Comparison of ENCODE assay signal across 8 cellular contexts in genomic region chr9:127877566-127877998, GRCh38. TPM values are rescaled to one million over a fixed set of nuclear protein-coding genes. Genes with fewer than 3 reads are reported as not detected.
DNase-seq lines count a peak whose midpoint lies in the region; ATAC-seq and TF ChIP-seq lines count a peak whose summit lies in the region.

Gene AK1, minus strand, starts transcription at chr9:127877675. Its CDS starts 3,058 bp downstream, at chr9:127874617.

- H3K9ac ChIP-seq in liver (ENCODE audit: low read depth in 1 of 2, low read length in 2 of 2): peak within 1 kb of the TSS; percentile 31 to 46

- peak within 1 kb of the TSS in 1 of 2 donors; percentile 42 for H3K27ac Mint-ChIP-seq in stimulated activated naive CD8-positive, alpha-beta T cell treated with anti-CD3 and anti-CD28 coated beads, Interleukin-15, amount 100 ng/mL, for 72 hours

- peak within 1 kb of the TSS; percentile 32 to 73 (median 71) for H3K4me3 ChIP-seq in liver (ENCODE audit: low read depth in 1 of 3, low read length in 3 of 3)

- H3K27me3 ChIP-seq in liver (ENCODE audit: control insufficient read depth in 4 of 4, insufficient read depth in 4 of 4, low read length in 3 of 4): no peaks in the 10 kb centered on the region

- TF ChIP-seq CTCF in liver (IDR thresholded peaks at IDR 0.05; ENCODE audit: low read depth, low read length, missing input control): no peak

- ATAC-seq in stimulated activated naive CD8-positive, alpha-beta T cell treated with anti-CD3 and anti-CD28 coated beads, Interleukin-15, amount 100 ng/mL, for 72 hours: peak; percentile 31
- ATAC-seq in HG03378 (IDR thresholded peaks at IDR 0.05; ENCODE audit: unreplicated experiment): no peak

- H3K9me3 Mint-ChIP-seq in stimulated activated naive CD8-positive, alpha-beta T cell treated with anti-CD3 and anti-CD28 coated beads, Interleukin-15, amount 100 ng/mL, for 72 hours: no peaks in the 10 kb centered on the region

- TF ChIP-seq RAD21 in liver (IDR thresholded peaks at IDR 0.05): no peak

- H3K4me3 Mint-ChIP-seq in stimulated activated naive CD8-positive, alpha-beta T cell treated with anti-CD3 and anti-CD28 coated beads, Interleukin-15, amount 100 ng/mL, for 72 hours: peak within 1 kb of the TSS; percentile 49 to 65

- peak within 1 kb of the TSS; percentile 25 to 35 for H3K27ac ChIP-seq in liver (ENCODE audit: low read depth in 1 of 2, low read length in 2 of 2)

- DNase-seq in A172 (ENCODE audit: low spot score): no peak
- peak; percentile 49 for DNase-seq in HCEC 1CT
- peak; percentile 66 for DNase-seq in RPMI7951 (ENCODE audit: low read depth)
- peak; percentile 84 for DNase-seq in ecto neural progenitor cell (ENCODE audit: low spot score)
- no peak for DNase-seq in stimulated activated naive CD8-positive, alpha-beta T cell treated with anti-CD3 and anti-CD28 coated beads, Interleukin-15, amount 100 ng/mL, for 72 hours
- DNase-seq in SIG-M5 treated with dmso at 0.1 percent for 504 hours (lab: John Stamatoyannopoulos, UW; ENCODE audit: unreplicated experiment): no peak

- H3K36me3 ChIP-seq in liver (ENCODE audit: control insufficient read depth in 4 of 4, insufficient read depth in 3 of 4, low read depth in 1 of 4, low read length in 3 of 4): peaks cover 0 to 2% (median 0%) of the 10 kb centered on the region in 4 donors

- H3K4me1 ChIP-seq in liver (ENCODE audit: control insufficient read depth in 4 of 4, insufficient read depth in 4 of 4, low read length in 3 of 4): peaks cover 10 to 37% (median 24%) of the 10 kb centered on the region in 4 donors

- WGBS in liver: 2% methylated on average over 44 of the region's 44 CpGs

- peaks cover 24% of the 10 kb centered on the region for H3K4me1 Mint-ChIP-seq in stimulated activated naive CD8-positive, alpha-beta T cell treated with anti-CD3 and anti-CD28 coated beads, Interleukin-15, amount 100 ng/mL, for 72 hours

- H3K27me3 Mint-ChIP-seq in stimulated activated naive CD8-positive, alpha-beta T cell treated with anti-CD3 and anti-CD28 coated beads, Interleukin-15, amount 100 ng/mL, for 72 hours: peaks cover 19% of the 10 kb centered on the region

- H3K9me3 ChIP-seq in liver (ENCODE audit: control insufficient read depth in 4 of 4, low read length in 3 of 4): no peaks in the 10 kb centered on the region

TF ChIP-seq in liver, 16 proteins besides CTCF, POLR2A, EP300 and RAD21:
- TF ChIP-seq YY1 (IDR thresholded peaks at IDR 0.05) (no peak), SP1 (IDR thresholded peaks at IDR 0.05) (no peak)

RNA-seq across cellular contexts. Expression of gene AK1, which starts in this region (rescaled TPM):
- 151 and 173 TPM in 2 replicates for total RNA-seq in A172 (2014; rRNA removed; shearing (Covaris generic))
- 57.7 and 61.9 TPM in 2 replicates for total RNA-seq in RPMI7951 (2014; rRNA removed; shearing (Covaris generic))
- total RNA-seq in liver: 10 to 100 TPM; 10.6 to 18.7 TPM
- 10 to 100 TPM; 40.4 to 78.3 TPM for polyA plus RNA-seq in liver

Comparison
In these comparisons a context has a peak if more than half of its experiments do, and no peak if none do; other contexts are left out.
1. DNase-seq: peak in HCEC 1CT (single experiment), RPMI7951 (single experiment) and ecto neural progenitor cell (single experiment); none in A172 (single experiment), stimulated activated naive CD8-positive, alpha-beta T cell treated with anti-CD3 and anti-CD28 coated beads, Interleukin-15, amount 100 ng/mL, for 72 hours (0 of 2) and SIG-M5 treated with dmso at 0.1 percent for 504 hours (single experiment).